In genomic region chr7:153942036-153942435, GRCh38 we compare ENCODE assay signal across 33 cellular contexts.
"Had no signal": no experiment of that assay in that cellular context is flagged by ENCODE, and none has a peak within 500 bp of the region (broad histone marks: within the 10 kb centered on the region; RNA-seq: fewer than 3 reads in every experiment).

No MANE protein-coding gene starts in this region.

- H3K4me1 Mint-ChIP-seq: activated CD4-positive, alpha-beta memory T cell treated with anti-CD3 and anti-CD28 coated beads, Interleukin-2, amount 10 ng/mL, durations not matched to agents 7 days and 5 days; activated CD8-positive, alpha-beta memory T cell treated with anti-CD3 and anti-CD28 coated beads, Interleukin-2, amount 10 ng/mL, durations not matched to agents 7 days and 5 days; activated naive CD8-positive, alpha-beta T cell treated with anti-CD3 and anti-CD28 coated beads for 36 hours; IgD-negative memory B cell had no signal

- H3K9me3 ChIP-seq: SJCRH30 had no signal

- H3K4me1 ChIP-seq: SJCRH30 had no signal

- H3K27ac Mint-ChIP-seq: activated CD4-positive, alpha-beta memory T cell treated with anti-CD3 and anti-CD28 coated beads, Interleukin-2, amount 10 ng/mL, durations not matched to agents 7 days and 5 days; activated CD8-positive, alpha-beta memory T cell treated with anti-CD3 and anti-CD28 coated beads, Interleukin-2, amount 10 ng/mL, durations not matched to agents 7 days and 5 days; activated naive CD8-positive, alpha-beta T cell treated with anti-CD3 and anti-CD28 coated beads for 36 hours; IgD-negative memory B cell had no signal

- DNase-seq: activated CD4-positive, alpha-beta memory T cell treated with anti-CD3 and anti-CD28 coated beads, Interleukin-2, amount 10 ng/mL, durations not matched to agents 7 days and 5 days; activated CD4-positive, alpha-beta T cell treated with anti-CD3 and anti-CD28 coated beads for 1 hour; activated CD4-positive, alpha-beta T cell treated with anti-CD3 and anti-CD28 coated beads for 48 hours; activated CD4-positive, CD25-positive, alpha-beta regulatory T cell; activated CD8-positive, alpha-beta memory T cell treated with anti-CD3 and anti-CD28 coated beads for 24 hours; activated CD8-positive, alpha-beta memory T cell treated with anti-CD3 and anti-CD28 coated beads, Interleukin-2, amount 10 ng/mL, durations not matched to agents 7 days and 5 days; activated CD8-positive, alpha-beta memory T cell treated with anti-CD3 and anti-CD28 coated beads, Interleukin-2, amount 50 U/mL, for 48 hours; activated effector memory CD4-positive, alpha-beta T cell treated with Interleukin-2 at 50 U/mL for 16 hours; activated naive CD4-positive, alpha-beta T cell; activated naive CD4-positive, alpha-beta T cell treated with anti-CD3 and anti-CD28 coated beads, Interleukin-2, amount 50 U/mL, for 16 hours; activated naive CD8-positive, alpha-beta T cell treated with anti-CD3 and anti-CD28 coated beads for 36 hours; activated T-cell treated with anti-CD3 and anti-CD28 coated beads, Interleukin-2, amount 50 U/mL, for 48 hours; amniotic stem cell; aorta; brain microvascular endothelial cell; central memory CD4-positive, alpha-beta T cell; NCI-H1092 treated with DMSO at 0.1 percent for 48 hours; NCI-H1417; NCI-H146; NCI-H187; NCI-H2029 treated with DMSO at 0.1 percent for 48 hours; NCI-H446 treated with DMSO at 0.1 percent for 48 hours; NCI-H526; NCI-H748 treated with DMSO at 0.1 percent for 48 hours; NK-92 treated with Interleukin-12 subunit alpha and Interleukin-12 subunit beta, amount 100 ng/mL, for 24 hours; PC-3; Right ventricle myocardium superior; SJCRH30; T1000; WERI-Rb-1 had no signal

- H3K36me3 Mint-ChIP-seq: activated CD8-positive, alpha-beta memory T cell treated with anti-CD3 and anti-CD28 coated beads, Interleukin-2, amount 10 ng/mL, durations not matched to agents 7 days and 5 days; activated naive CD8-positive, alpha-beta T cell treated with anti-CD3 and anti-CD28 coated beads for 36 hours; IgD-negative memory B cell had no signal

- H3K9me3 Mint-ChIP-seq: activated naive CD8-positive, alpha-beta T cell treated with anti-CD3 and anti-CD28 coated beads for 36 hours had no signal

- H3K27ac ChIP-seq: brain microvascular endothelial cell, KMS-11, SJCRH30, SK-N-MC, WERI-Rb-1 had no signal

- H3K4me3 ChIP-seq: SJCRH30, SK-N-MC had no signal

- H3K27me3 Mint-ChIP-seq: activated CD4-positive, alpha-beta memory T cell treated with anti-CD3 and anti-CD28 coated beads, Interleukin-2, amount 10 ng/mL, durations not matched to agents 7 days and 5 days; activated CD8-positive, alpha-beta memory T cell treated with anti-CD3 and anti-CD28 coated beads, Interleukin-2, amount 10 ng/mL, durations not matched to agents 7 days and 5 days; activated naive CD8-positive, alpha-beta T cell treated with anti-CD3 and anti-CD28 coated beads for 36 hours; IgD-negative memory B cell had no signal

- H3K36me3 ChIP-seq: brain microvascular endothelial cell, SJCRH30, WERI-Rb-1 had no signal

- H3K27me3 ChIP-seq: brain microvascular endothelial cell had no signal

- ATAC-seq: activated CD8-positive, alpha-beta memory T cell treated with anti-CD3 and anti-CD28 coated beads, Interleukin-2, amount 10 ng/mL, durations not matched to agents 7 days and 5 days; PC-3 had no signal

- H3K4me3 Mint-ChIP-seq: activated CD4-positive, alpha-beta memory T cell treated with anti-CD3 and anti-CD28 coated beads, Interleukin-2, amount 10 ng/mL, durations not matched to agents 7 days and 5 days; activated CD8-positive, alpha-beta memory T cell treated with anti-CD3 and anti-CD28 coated beads, Interleukin-2, amount 10 ng/mL, durations not matched to agents 7 days and 5 days; activated naive CD8-positive, alpha-beta T cell treated with anti-CD3 and anti-CD28 coated beads for 36 hours; IgD-negative memory B cell had no signal
